17 cellular contexts compared by ENCODE assay signal in genomic region chr7:74474271-74474865, GRCh38. TPM values are rescaled to one million over a fixed set of nuclear protein-coding genes. Genes with fewer than 3 reads are reported as not detected.
DNase-seq lines count a peak whose midpoint lies in the region; FAIRE-seq and TF ChIP-seq lines count a peak whose summit lies in the region.
"Had no signal": no experiment of that assay in that cellular context is flagged by ENCODE, and none has a peak within 500 bp of the region (broad histone marks: within the 10 kb centered on the region; RNA-seq: fewer than 3 reads in every experiment).

No MANE protein-coding gene starts in this region.

- H3K27ac ChIP-seq in DOHH2 (ENCODE audit: low read depth, low read length) (no peak overlapping the region), H1 (ENCODE audit: low read depth, low read length) (no peak overlapping the region)
- H3K27ac ChIP-seq: BLaER1 treated with 17β-estradiol and CSF1 and Interleukin-3, amounts not matched to agents 10 nM and 100 nM had no signal

- H3K27me3 ChIP-seq in DOHH2 (ENCODE audit: control insufficient read depth, low read length) (no peaks in the 10 kb centered on the region), H1 (replicated peaks in 1 of 4; ENCODE audit: control insufficient read depth in 3 of 4, extremely low read depth in 1 of 4, insufficient read depth in 3 of 4, low read length in 3 of 4) (no peaks in the 10 kb centered on the region), skeletal muscle satellite cell (ENCODE audit: control insufficient read depth, insufficient read depth, low read length) (no peaks in the 10 kb centered on the region)
- H3K27me3 ChIP-seq: BLaER1 treated with 17β-estradiol and CSF1 and Interleukin-3, amounts not matched to agents 10 nM and 100 nM had no signal

- H2BK15ac ChIP-seq in H1 (ENCODE audit: low read length), result no peak overlapping the region

- H3K4me1 ChIP-seq in DOHH2 (ENCODE audit: control insufficient read depth, low read length) (peaks cover 67% of the 10 kb centered on the region), H1 (replicated peaks in 1 of 4; ENCODE audit: control insufficient read depth in 3 of 4, insufficient read depth in 4 of 4, low read length in 3 of 4) (peaks cover 0 to 4% (median under 1%) of the 10 kb centered on the region in 4 experiments; a peak in 2 of 7 replicates), skeletal muscle satellite cell (ENCODE audit: control insufficient read depth, insufficient read depth, low read length) (peaks cover 56% of the 10 kb centered on the region)

- H3K56ac ChIP-seq in H1 (replicated peaks; ENCODE audit: insufficient read length, low read depth, low read length), result no peak overlapping the region

- H4K91ac ChIP-seq in H1 (replicated peaks; ENCODE audit: insufficient read length, low read length), result no peak overlapping the region

- no peak overlapping the region for H2BK5ac ChIP-seq in H1 (ENCODE audit: low read depth, low read length)

- no peak overlapping the region for H2BK12ac ChIP-seq in H1 (ENCODE audit: low read depth, low read length)

- H3K4me2 ChIP-seq in DOHH2 (ENCODE audit: low read length) (peak overlapping the region; percentile 46), H1 (ENCODE audit: insufficient read depth in 1 of 2, low read depth in 2 of 2, low read length in 2 of 2) (no peak overlapping the region), skeletal muscle satellite cell (ENCODE audit: low read length) (peak overlapping the region; percentile 5)

- no peak overlapping the region for H2BK20ac ChIP-seq in H1 (ENCODE audit: low read length)

- POLR2A ChIA-PET in H1 (lab: Charles Lee; ENCODE audit: partially characterized antibody), result interaction anchor here (0.6 to 2.5 kb wide), 4 partner anchors 15 to 347 kb away, joined by 3 to 10 read pairs (median 6); no protein-coding TSS in a partner anchor

- TF ChIP-seq POLR2A in H1 (IDR thresholded peaks at IDR 0.05; ENCODE audit: control extremely low read depth in 1 of 2, low read depth in 2 of 2, low read length in 2 of 2) (no peak), GM12892 (IDR thresholded peaks at IDR 0.05; ENCODE audit: low read depth, low read length) (no peak)

- H3K9ac ChIP-seq in H1 (replicated peaks in 1 of 4; ENCODE audit: extremely low read depth in 1 of 4, low read depth in 3 of 4, low read length in 3 of 4), result no peak overlapping the region; a peak in 1 of 7 replicates
- no peak overlapping the region for H3K9ac ChIP-seq in skeletal muscle satellite cell (ENCODE audit: low read depth, low read length)
- H3K9ac ChIP-seq: BLaER1 treated with 17β-estradiol and CSF1 and Interleukin-3, amounts not matched to agents 10 nM and 100 nM had no signal

- H3K4me3 ChIP-seq in DOHH2 (ENCODE audit: low read length) (no peak overlapping the region), H1 (ENCODE audit: extremely low read depth in 1 of 4, insufficient read depth in 2 of 4, low read depth in 3 of 4, low read length in 4 of 4) (no peak overlapping the region), skeletal muscle satellite cell (ENCODE audit: low read length) (no peak overlapping the region)
- H3K4me3 ChIP-seq: BLaER1 treated with 17β-estradiol and CSF1 and Interleukin-3, amounts not matched to agents 10 nM and 100 nM; left lung had no signal

- DNase-seq in HT1080 (ENCODE audit: low read depth) (peak; percentile 15), H1 (ENCODE audit: low read depth in 1 of 2, low spot score in 2 of 2) (no peak), GM12892 (ENCODE audit: insufficient read length) (no peak), GDM1 (lab: John Stamatoyannopoulos, UW) (no peak), DMS153 (lab: John Stamatoyannopoulos, UW) (no peak)
- DNase-seq: activated B cell treated with CpG ODN at 0.5 μM for 24 hours; activated T-cell treated with anti-CD3 and anti-CD28 coated beads, Interleukin-2, amount 50 U/mL, for 48 hours; left lung; NCI-H1048; NCI-H2081 treated with DMSO at 0.1 percent for 48 hours; NCI-H510A treated with DMSO at 0.1 percent for 48 hours; occipital lobe; SIG-M5; stimulated activated CD4-positive, alpha-beta T cell treated with anti-CD3 and anti-CD28 coated beads, Interleukin-4, amount 100 ng/mL, for 4 hours had no signal

- no peak overlapping the region; the same call in 1 of the 2 replicates for H3K18ac ChIP-seq in H1 (ENCODE audit: extremely low read depth, low read length)

- CTCF ChIA-PET in H1 (lab: Charles Lee; ENCODE audit: partially characterized antibody), result interaction anchor here (0.6 to 1.7 kb wide), 5 partner anchors 9 to 217 kb away, joined by 3 to 4 read pairs (median 3); no protein-coding TSS in a partner anchor

- H3K4ac ChIP-seq in H1 (replicated peaks; ENCODE audit: insufficient read length, low read depth, low read length), result no peak overlapping the region

- H3K79me2 ChIP-seq in DOHH2 (ENCODE audit: control insufficient read depth, low read length) (peaks cover 94% of the 10 kb centered on the region), H1 (ENCODE audit: control insufficient read depth in 1 of 2, insufficient read depth in 2 of 2, low read length in 2 of 2) (peaks cover 10 to 60% of the 10 kb centered on the region in 2 experiments; a peak in 3 of 4 replicates)

- WGBS in H1 (ENCODE audit: extremely low coverage in 1 of 2, insufficient coverage in 1 of 2, insufficient read length in 1 of 2, insufficient replicate concordance in 2 of 2, low coverage in 1 of 2, low lambda C conversion rate in 2 of 2, missing lambda C conversion rate in 1 of 2), 2 experiments, result 90% methylated on average over 4 of the region's 4 CpGs; no CpG with 5 or more reads in 1 of the 2 experiments

- H3K9me3 ChIP-seq in DOHH2 (ENCODE audit: control insufficient read depth, insufficient read depth, low read length) (no peaks in the 10 kb centered on the region), H1 (ENCODE audit: insufficient read depth in 2 of 2, low read depth in 1 of 2, low read length in 1 of 2) (no peaks in the 10 kb centered on the region), skeletal muscle satellite cell (replicated peaks; ENCODE audit: low read length) (no peaks in the 10 kb centered on the region)
- H3K9me3 ChIP-seq: left lung had no signal

- TF ChIP-seq EP300 in H1 (IDR thresholded peaks at IDR 0.05; ENCODE audit: borderline replicate concordance in 1 of 2, low read depth in 2 of 2, low read length in 2 of 2), result no peak

- H4K20me1 ChIP-seq in DOHH2 (ENCODE audit: control insufficient read depth, insufficient read depth, low read depth, low read length) (peaks cover 6% of the 10 kb centered on the region; the same call in 1 of the 2 replicates), H1 (replicated peaks in 1 of 2; ENCODE audit: control insufficient read depth in 1 of 2, insufficient read depth in 2 of 2, low read length in 2 of 2) (peaks cover 6 to 18% of the 10 kb centered on the region in 2 experiments)

- H3K23ac ChIP-seq in H1 (ENCODE audit: insufficient read length), result no peak overlapping the region

- peaks cover 5% of the 10 kb centered on the region; the same call in 1 of the 2 replicates for H3K36me3 ChIP-seq in DOHH2 (ENCODE audit: control insufficient read depth, low read length)
- H3K36me3 ChIP-seq in H1 (ENCODE audit: control insufficient read depth in 2 of 4, insufficient read depth in 4 of 4, low read length in 3 of 4), result no peaks in the 10 kb centered on the region
- H3K36me3 ChIP-seq in skeletal muscle satellite cell (ENCODE audit: insufficient read depth, low read length), result peaks cover 8% of the 10 kb centered on the region
- H3K36me3 ChIP-seq: left lung had no signal

- H3K79me1 ChIP-seq in H1 (ENCODE audit: low read depth, low read length), result peaks cover 26% of the 10 kb centered on the region

- H3F3A ChIP-seq in DOHH2 (ENCODE audit: control insufficient read depth, insufficient read depth), result no peaks in the 10 kb centered on the region

- TF ChIP-seq CTCF in DOHH2 (IDR thresholded peaks at IDR 0.05; ENCODE audit: low read depth, low read length, poor library complexity, severe bottlenecking) (no peak), H1 (IDR thresholded peaks at IDR 0.05; ENCODE audit: control extremely low read depth in 1 of 3, insufficient read depth in 1 of 3, low read depth in 1 of 3, low read length in 3 of 3) (no peak)

- no peak overlapping the region for H2AFZ ChIP-seq in H1 (ENCODE audit: low read length)

- no peak overlapping the region for H2BK120ac ChIP-seq in H1 (replicated peaks; ENCODE audit: low read depth, low read length)

- no peak for TF ChIP-seq RAD21 in H1 (IDR thresholded peaks at IDR 0.05 in 1 of 2, conservative IDR thresholded peaks at IDR 0.05 in 1 of 2; ENCODE audit: low read depth in 2 of 2, low read length in 2 of 2)

- peak overlapping the region; percentile 45 for H4K8ac ChIP-seq in H1 (ENCODE audit: extremely low read depth, insufficient read depth, low read length)

- no peak overlapping the region for H3K14ac ChIP-seq in H1 (ENCODE audit: insufficient read length)

- H4K5ac ChIP-seq in H1 (ENCODE audit: insufficient read length, low read depth, low read length), result no peak overlapping the region

- H3K9me2 ChIP-seq in DOHH2 (replicated peaks; ENCODE audit: control insufficient read depth, low read length), result no peaks in the 10 kb centered on the region

- no peak for FAIRE-seq in H1 (lab: Jason Lieb, UNC)
- no peak for FAIRE-seq in GM12892 (lab: Jason Lieb, UNC)

- no peaks in the 10 kb centered on the region for H3K23me2 ChIP-seq in H1 (ENCODE audit: low read depth, low read length)

- H2AK5ac ChIP-seq in H1 (ENCODE audit: low read depth, low read length), result no peak overlapping the region

TF ChIP-seq in H1, 55 proteins besides CTCF, POLR2A, EP300 and RAD21 (continues in another document):
- TF ChIP-seq ATF3 (IDR thresholded peaks at IDR 0.05; ENCODE audit: insufficient read depth, low read depth, low read length) (no peak), KDM1A (IDR thresholded peaks at IDR 0.05; ENCODE audit: borderline replicate concordance, low read length) (peak; percentile 83; the same call in 1 of the 2 replicates)

RNA-seq across cellular contexts. Expression of gene GTF2IRD1, which starts 20.7 kb away (rescaled TPM):
- 10.5 and 14.0 TPM in 2 replicates for total RNA-seq in HT1080 (2014; rRNA removed; shearing (Covaris generic))
- polyA plus RNA-seq in HT1080 (2015; cell fraction: cytosol; rRNA removed), result 18.5 and 20.8 TPM in 2 replicates
- polyA plus RNA-seq in HT1080 (2015; cell fraction: nucleus; rRNA removed), result 24.7 and 28.4 TPM in 2 replicates
- total RNA-seq in H1 (2021; fragmentation: NEBNext Ultra II Directional; extraction: Animal tissue kit (Norgen Biotek cat#: 25700)), result 45.4 and 46.5 TPM in 2 replicates
- 27.4 and 34.9 TPM in 2 replicates for polyA plus RNA-seq in H1 (2011; rRNA removed)
- polyA plus RNA-seq in H1 (2011; cell fraction: cytosol; rRNA removed), result 25.8 TPM
- 57.6 TPM for polyA plus RNA-seq in H1 (2011; cell fraction: nucleus; rRNA removed)
- polyA plus RNA-seq in H1 (2012, experiment 1 of 2), result 40.0 to 48.4 TPM (median 43.5 TPM) in 4 replicates
- polyA plus RNA-seq in H1 (2012, experiment 2 of 2), result 25.8 TPM
- polyA plus RNA-seq in H1 (2013, experiment 1 of 2), result 40.2 TPM
- 35.9 TPM for polyA plus RNA-seq in H1 (2013, experiment 2 of 2)
- polyA minus RNA-seq in H1 (2011; rRNA and poly(A)+ RNA removed), result 23.6 and 31.2 TPM in 2 replicates
- 26.9 TPM for polyA minus RNA-seq in H1 (2011; cell fraction: cytosol; rRNA and poly(A)+ RNA removed)
- polyA minus RNA-seq in H1 (2011; cell fraction: nucleus; rRNA and poly(A)+ RNA removed), result 27.7 TPM
- total RNA-seq in skeletal muscle satellite cell (2012; rRNA removed), result 5.2 and 5.8 TPM in 2 replicates
- polyA plus RNA-seq in GM12892 (2012; ENCODE audit: missing spikeins), result 7.6 TPM

Comparison
In these comparisons a context has a peak if more than half of its experiments do, and no peak if none do; other contexts are left out.
1. H3K4me2 ChIP-seq: peak in DOHH2 (single experiment) and skeletal muscle satellite cell (single experiment); none in H1 (0 of 2).